12 cellular contexts compared by ENCODE assay signal in the genomic region with DNA sequence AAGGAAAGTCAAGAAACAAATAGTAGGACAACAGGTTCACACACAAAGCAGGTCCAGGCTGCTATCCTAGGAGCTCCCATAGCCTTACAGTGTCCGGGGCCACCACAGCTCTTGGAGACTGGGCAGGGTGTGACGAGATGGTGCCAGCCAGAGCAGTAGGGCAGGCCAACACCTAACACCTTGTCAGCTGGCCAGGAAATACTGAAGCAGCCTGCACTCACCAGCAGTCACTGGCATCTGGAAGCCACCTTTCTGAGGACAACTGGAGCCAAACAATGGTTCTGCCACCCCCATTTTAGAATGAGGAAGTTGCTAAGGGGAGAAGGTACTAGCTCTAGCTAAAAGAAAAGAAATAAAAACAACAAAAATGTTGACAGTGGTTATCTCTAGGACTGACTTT. TPM values are rescaled to one million over a fixed set of nuclear protein-coding genes. Genes with fewer than 3 reads are reported as not detected.
DNase-seq lines count a peak whose midpoint lies in the region; ATAC-seq and TF ChIP-seq lines count a peak whose summit lies in the region.
"Had no signal": no experiment of that assay in that cellular context is flagged by ENCODE, and none has a peak within 500 bp of the region (broad histone marks: within the 10 kb centered on the region; RNA-seq: fewer than 3 reads in every experiment).

No MANE protein-coding gene starts in this region.

- H3K36me3 ChIP-seq in stomach, result peaks cover 16 to 35% (median 26%) of the 10 kb centered on the region in 4 donors
- peaks cover 18% of the 10 kb centered on the region for H3K36me3 ChIP-seq in effector memory CD4-positive, alpha-beta T cell (ENCODE audit: control insufficient read depth, insufficient read depth, low read length)

- peaks cover 86 to 100% (median 94%) of the 10 kb centered on the region in 4 donors for H3K4me1 ChIP-seq in stomach
- H3K4me1 ChIP-seq in effector memory CD4-positive, alpha-beta T cell (ENCODE audit: control insufficient read depth, insufficient read depth, low read length, poor library complexity, severe bottlenecking), result peaks cover 49% of the 10 kb centered on the region

- no peaks in the 10 kb centered on the region for H3K9me3 ChIP-seq in stomach
- H3K9me3 ChIP-seq in effector memory CD4-positive, alpha-beta T cell (ENCODE audit: control insufficient read depth, low read length), result no peaks in the 10 kb centered on the region

- H3K27ac ChIP-seq in stomach, result peak overlapping the region; percentile 81 to 88 (median 87)
- H3K27ac ChIP-seq in effector memory CD4-positive, alpha-beta T cell (ENCODE audit: insufficient read depth, low read length, poor library complexity, severe bottlenecking), result no peak overlapping the region

- TF ChIP-seq CTCF in activated CD8-positive, alpha-beta T cell treated with anti-CD3 and anti-CD28 coated beads for 36 hours (IDR thresholded peaks at IDR 0.05), result no peak
- TF ChIP-seq CTCF in stomach (IDR thresholded peaks at IDR 0.05) (no peak), endothelial cell (IDR thresholded peaks at IDR 0.05; ENCODE audit: unreplicated experiment) (no peak)

- WGBS in stomach, 5 donors, result 21 to 54% (median 34%) methylated on average over 2 of the region's 2 CpGs

- no peak overlapping the region for H3K4me3 Mint-ChIP-seq in activated CD4-positive, alpha-beta T cell treated with anti-CD3 and anti-CD28 coated beads, Interleukin-2, amount 10 ng/mL, durations not matched to agents 24 days and 14 days
- H3K4me3 Mint-ChIP-seq in activated CD8-positive, alpha-beta T cell treated with anti-CD3 and anti-CD28 coated beads for 36 hours, result no peak overlapping the region
- no peak overlapping the region for H3K4me3 Mint-ChIP-seq in endothelial cell (ENCODE audit: unreplicated experiment)
- H3K4me3 Mint-ChIP-seq: brain, neural crest cell had no signal

- TF ChIP-seq EP300 in stomach (IDR thresholded peaks at IDR 0.05), result no peak

- CTCF ChIA-PET in activated CD8-positive, alpha-beta T cell treated with anti-CD3 and anti-CD28 coated beads for 36 hours (lab: Charles Lee), result interaction anchor here (1.5 kb wide), 1 partner anchor 11 kb away, joined by 4 read pairs; no protein-coding TSS in a partner anchor

- ATAC-seq in activated CD8-positive, alpha-beta T cell treated with anti-CD3 and anti-CD28 coated beads for 36 hours, result no peak
- ATAC-seq in left lobe of liver, result peak; percentile 73
- ATAC-seq: K562 had no signal

- peaks cover 54% of the 10 kb centered on the region for H3K4me1 Mint-ChIP-seq in activated CD4-positive, alpha-beta T cell treated with anti-CD3 and anti-CD28 coated beads, Interleukin-2, amount 10 ng/mL, durations not matched to agents 24 days and 14 days
- peaks cover 67% of the 10 kb centered on the region for H3K4me1 Mint-ChIP-seq in activated CD8-positive, alpha-beta T cell treated with anti-CD3 and anti-CD28 coated beads for 36 hours (ENCODE audit: low read depth)
- peaks cover 42% of the 10 kb centered on the region for H3K4me1 Mint-ChIP-seq in endothelial cell (ENCODE audit: unreplicated experiment)

- H3K36me3 Mint-ChIP-seq in activated CD4-positive, alpha-beta T cell treated with anti-CD3 and anti-CD28 coated beads, Interleukin-2, amount 10 ng/mL, durations not matched to agents 24 days and 14 days (ENCODE audit: low read depth), result peaks cover 42% of the 10 kb centered on the region
- peaks cover 39% of the 10 kb centered on the region for H3K36me3 Mint-ChIP-seq in activated CD8-positive, alpha-beta T cell treated with anti-CD3 and anti-CD28 coated beads for 36 hours (ENCODE audit: low read depth)
- peaks cover 13% of the 10 kb centered on the region for H3K36me3 Mint-ChIP-seq in endothelial cell (ENCODE audit: low read depth, unreplicated experiment)

- H3K9me3 Mint-ChIP-seq in activated CD4-positive, alpha-beta T cell treated with anti-CD3 and anti-CD28 coated beads, Interleukin-2, amount 10 ng/mL, durations not matched to agents 24 days and 14 days, result peaks cover 6% of the 10 kb centered on the region
- H3K9me3 Mint-ChIP-seq in activated CD8-positive, alpha-beta T cell treated with anti-CD3 and anti-CD28 coated beads for 36 hours, result peaks cover 5% of the 10 kb centered on the region
- no peaks in the 10 kb centered on the region for H3K9me3 Mint-ChIP-seq in endothelial cell (ENCODE audit: unreplicated experiment)
- H3K9me3 Mint-ChIP-seq: brain, neural crest cell had no signal

- H3K27me3 Mint-ChIP-seq in activated CD4-positive, alpha-beta T cell treated with anti-CD3 and anti-CD28 coated beads, Interleukin-2, amount 10 ng/mL, durations not matched to agents 24 days and 14 days, result no peaks in the 10 kb centered on the region
- no peaks in the 10 kb centered on the region for H3K27me3 Mint-ChIP-seq in activated CD8-positive, alpha-beta T cell treated with anti-CD3 and anti-CD28 coated beads for 36 hours
- no peaks in the 10 kb centered on the region for H3K27me3 Mint-ChIP-seq in endothelial cell (ENCODE audit: unreplicated experiment)
- H3K27me3 Mint-ChIP-seq: brain had no signal

- H3K27ac Mint-ChIP-seq in activated CD4-positive, alpha-beta T cell treated with anti-CD3 and anti-CD28 coated beads, Interleukin-2, amount 10 ng/mL, durations not matched to agents 24 days and 14 days, result peak overlapping the region; percentile 59
- H3K27ac Mint-ChIP-seq in activated CD8-positive, alpha-beta T cell treated with anti-CD3 and anti-CD28 coated beads for 36 hours, result peak overlapping the region; percentile 79
- no peak overlapping the region for H3K27ac Mint-ChIP-seq in endothelial cell (ENCODE audit: unreplicated experiment)

- POLR2A ChIA-PET in activated CD8-positive, alpha-beta T cell treated with anti-CD3 and anti-CD28 coated beads for 36 hours (lab: Charles Lee), result interaction anchor here (0.7 to 1.7 kb wide), 4 partner anchors 9 to 59 kb away, joined by 3 to 7 read pairs (median 4); no protein-coding TSS in a partner anchor

- H3K27me3 ChIP-seq in stomach, result no peaks in the 10 kb centered on the region
- no peaks in the 10 kb centered on the region for H3K27me3 ChIP-seq in effector memory CD4-positive, alpha-beta T cell (replicated peaks; ENCODE audit: control insufficient read depth, insufficient read depth, low read length, poor library complexity, severe bottlenecking)

- intact Hi-C loops in activated CD4-positive, alpha-beta T cell treated with anti-CD3 and anti-CD28 coated beads, Interleukin-2, amount 10 ng/mL, durations not matched to agents 24 days and 14 days (cut with micrococcal nuclease), result loop anchor here (5.0 kb wide), 1 partner anchor 88 kb away; no protein-coding TSS in a partner anchor
- intact Hi-C loops in activated CD8-positive, alpha-beta T cell treated with anti-CD3 and anti-CD28 coated beads for 36 hours (cut with micrococcal nuclease), result no loop called here
- intact Hi-C loops in stomach (cut with DNase I; ENCODE audit: low total_unique reads), result no loop called here

- TF ChIP-seq POLR2A in stomach (IDR thresholded peaks at IDR 0.05), result peak in 1 of 4 donors; percentile 8

- DNase-seq in activated CD4-positive, alpha-beta T cell treated with anti-CD3 and anti-CD28 coated beads, Interleukin-2, amount 10 ng/mL, durations not matched to agents 24 days and 14 days, result no peak
- no peak for DNase-seq in activated CD4-positive, alpha-beta T cell treated with anti-CD3 and anti-CD28 coated beads, Interleukin-2, amount 50 U/mL, for 48 hours
- DNase-seq in activated CD8-positive, alpha-beta T cell treated with anti-CD3 and anti-CD28 coated beads for 36 hours, result no peak
- peak; percentile 71 for DNase-seq in left lobe of liver (ENCODE audit: low spot score)
- peak; percentile 92 for DNase-seq in stomach
- no peak for DNase-seq in effector memory CD4-positive, alpha-beta T cell
- no peak for DNase-seq in DMS114 treated with DMSO at 0.1 percent for 48 hours (lab: John Stamatoyannopoulos, UW; ENCODE audit: unreplicated experiment)
- no peak for DNase-seq in endothelial cell (ENCODE audit: low spot score)

- H3K4me3 ChIP-seq in stomach, result no peak overlapping the region
- no peak overlapping the region for H3K4me3 ChIP-seq in effector memory CD4-positive, alpha-beta T cell (ENCODE audit: insufficient read depth, low read depth, low read length, poor library complexity, severe bottlenecking)
- H3K4me3 ChIP-seq: K562 had no signal

RNA-seq across cellular contexts. Expression of a gene that starts 47.2 kb away (rescaled TPM):
- 55.3 and 66.2 TPM in 2 replicates for total RNA-seq in activated CD4-positive, alpha-beta T cell treated with anti-CD3 and anti-CD28 coated beads, Interleukin-2, amount 10 ng/mL, durations not matched to agents 24 days and 14 days
- total RNA-seq in activated CD8-positive, alpha-beta T cell treated with anti-CD3 and anti-CD28 coated beads for 36 hours, result 10 to 100 TPM; 51.2 to 51.6 TPM
- total RNA-seq in left lobe of liver (19.3 TPM), stomach (10 to 100 TPM in 4 of 5 donors, 1 to 10 TPM in 1; 2.9 to 55.3 (median 38.4) TPM), endothelial cell (ENCODE audit: unreplicated experiment) (36.3 TPM)
- 10 to 100 TPM; 84.2 to 88.7 (median 84.5) TPM for polyA plus RNA-seq in stomach

RNA-seq across cellular contexts. Expression of a gene that starts 50.1 kb away (rescaled TPM):
- total RNA-seq in activated CD4-positive, alpha-beta T cell treated with anti-CD3 and anti-CD28 coated beads, Interleukin-2, amount 10 ng/mL, durations not matched to agents 24 days and 14 days, result 115 and 119 TPM in 2 replicates
- total RNA-seq in activated CD8-positive, alpha-beta T cell treated with anti-CD3 and anti-CD28 coated beads for 36 hours, result 10 to 100 TPM; 58.9 to 63.7 TPM
- total RNA-seq in left lobe of liver (12.2 TPM), stomach (100 to 1,000 TPM in 4 of 5 donors, 10 to 100 TPM in 1; 50.9 to 653 (median 247) TPM), endothelial cell (ENCODE audit: unreplicated experiment) (202 TPM)
- polyA plus RNA-seq in stomach, result 100 to 1,000 TPM in 1 of 3 donors, 10 to 100 TPM in 2; 35.0 to 193 (median 49.2) TPM

RNA-seq across cellular contexts. Expression of a gene that starts 51.8 kb away (rescaled TPM):
- not detected in 2 replicates for total RNA-seq in activated CD4-positive, alpha-beta T cell treated with anti-CD3 and anti-CD28 coated beads, Interleukin-2, amount 10 ng/mL, durations not matched to agents 24 days and 14 days
- total RNA-seq in activated CD8-positive, alpha-beta T cell treated with anti-CD3 and anti-CD28 coated beads for 36 hours, result not detected
- total RNA-seq in left lobe of liver (24.6 TPM), stomach (1 to 10 TPM; 2.6 to 4.0 (median 3.5) TPM), endothelial cell (ENCODE audit: unreplicated experiment) (6.2 TPM)
- polyA plus RNA-seq in stomach, result 10 to 100 TPM in 2 of 3 donors, 1 to 10 TPM in 1; 8.4 to 22.4 (median 20.9) TPM
- total RNA-seq: glomerular endothelial cell, K562 had no signal
- polyA plus RNA-seq: K562 had no signal

Comparison
In these comparisons a context has a peak if more than half of its experiments do, and no peak if none do; other contexts are left out.
1. DNase-seq: peak in left lobe of liver (single experiment) and stomach (single experiment); none in activated CD4-positive, alpha-beta T cell treated with anti-CD3 and anti-CD28 coated beads, Interleukin-2, amount 10 ng/mL, durations not matched to agents 24 days and 14 days (single experiment), activated CD4-positive, alpha-beta T cell treated with anti-CD3 and anti-CD28 coated beads, Interleukin-2, amount 50 U/mL, for 48 hours (0 of 2), activated CD8-positive, alpha-beta T cell treated with anti-CD3 and anti-CD28 coated beads for 36 hours (single experiment), effector memory CD4-positive, alpha-beta T cell (0 of 3), DMS114 treated with DMSO at 0.1 percent for 48 hours (single experiment) and endothelial cell (single experiment).